ENCODE assay signal across 21 cellular contexts in the genomic region with DNA sequence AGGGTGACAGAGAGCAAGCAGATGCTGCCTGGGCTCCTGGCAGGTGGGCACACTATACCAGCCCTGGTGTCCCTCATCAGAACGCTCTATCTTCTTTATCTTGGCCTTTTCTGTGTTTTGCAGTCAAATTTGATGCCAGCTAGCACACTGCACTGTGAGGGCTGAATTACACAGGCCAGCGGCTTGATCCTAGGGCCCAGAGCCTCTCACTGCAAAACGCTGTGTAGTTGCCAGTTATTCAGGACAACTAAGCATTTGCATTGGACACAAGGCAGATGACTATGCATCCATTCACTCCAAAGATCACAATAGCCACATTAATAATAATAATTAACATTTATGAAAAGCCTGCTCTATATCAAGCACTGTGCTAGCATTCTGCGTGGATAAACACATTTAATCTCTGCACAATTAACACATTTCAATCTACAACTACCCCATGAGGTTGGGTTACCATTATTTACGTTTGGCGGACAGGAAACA.
"Had no signal": no experiment of that assay in that cellular context is flagged by ENCODE, and none has a peak within 500 bp of the region (broad histone marks: within the 10 kb centered on the region; RNA-seq: fewer than 3 reads in every experiment).

No MANE protein-coding gene starts in this region.

- H3K27me3 Mint-ChIP-seq: activated CD4-positive, alpha-beta memory T cell treated with anti-CD3 and anti-CD28 coated beads, Interleukin-2, amount 10 ng/mL, durations not matched to agents 7 days and 5 days; activated naive CD4-positive, alpha-beta T cell treated with anti-CD3 and anti-CD28 coated beads, Interleukin-2, amount 50 U/mL, for 24 hours; type B pancreatic cell had no signal

- H3K27ac Mint-ChIP-seq: activated CD4-positive, alpha-beta memory T cell treated with anti-CD3 and anti-CD28 coated beads, Interleukin-2, amount 10 ng/mL, durations not matched to agents 7 days and 5 days; activated naive CD4-positive, alpha-beta T cell treated with anti-CD3 and anti-CD28 coated beads, Interleukin-2, amount 50 U/mL, for 24 hours; nephron progenitor cell; stimulated activated naive B cell treated with anti-CD40 and anti-IgM and Interleukin-4, amounts not matched to agents 10 μg/mL and 1 μg/mL and 100 μg/mL, for 72 hours; type B pancreatic cell had no signal

- ATAC-seq: activated T-cell treated with anti-CD3 and anti-CD28 coated beads, Interleukin-2, amount 50 U/mL, for 4 hours; body of pancreas; gastroesophageal sphincter; left lung; SK-N-SH treated with all-trans-retinoic acid at 6 μM for 48 hours; stimulated activated naive B cell treated with anti-CD40 and anti-IgM and Interleukin-4, amounts not matched to agents 10 μg/mL and 1 μg/mL and 100 μg/mL, for 72 hours had no signal

- H3K9me3 ChIP-seq: body of pancreas, left lung, suprapubic skin had no signal

- H3K4me3 Mint-ChIP-seq: activated CD4-positive, alpha-beta memory T cell treated with anti-CD3 and anti-CD28 coated beads, Interleukin-2, amount 10 ng/mL, durations not matched to agents 7 days and 5 days; activated naive CD4-positive, alpha-beta T cell treated with anti-CD3 and anti-CD28 coated beads, Interleukin-2, amount 50 U/mL, for 24 hours; activated T-cell treated with anti-CD3 and anti-CD28 coated beads, Interleukin-2, amount 50 U/mL, for 4 hours; central memory CD8-positive, alpha-beta T cell; nephron progenitor cell; stimulated activated naive B cell treated with anti-CD40 and anti-IgM and Interleukin-4, amounts not matched to agents 10 μg/mL and 1 μg/mL and 100 μg/mL, for 72 hours; type B pancreatic cell had no signal

- H3K27me3 ChIP-seq: body of pancreas, left lung had no signal

- H3K4me1 Mint-ChIP-seq: activated CD4-positive, alpha-beta memory T cell treated with anti-CD3 and anti-CD28 coated beads, Interleukin-2, amount 10 ng/mL, durations not matched to agents 7 days and 5 days; activated naive CD4-positive, alpha-beta T cell treated with anti-CD3 and anti-CD28 coated beads, Interleukin-2, amount 50 U/mL, for 24 hours; central memory CD8-positive, alpha-beta T cell; stimulated activated naive B cell treated with anti-CD40 and anti-IgM and Interleukin-4, amounts not matched to agents 10 μg/mL and 1 μg/mL and 100 μg/mL, for 72 hours had no signal

- H3K36me3 Mint-ChIP-seq: activated naive CD4-positive, alpha-beta T cell treated with anti-CD3 and anti-CD28 coated beads, Interleukin-2, amount 50 U/mL, for 24 hours; stimulated activated naive B cell treated with anti-CD40 and anti-IgM and Interleukin-4, amounts not matched to agents 10 μg/mL and 1 μg/mL and 100 μg/mL, for 72 hours; type B pancreatic cell had no signal

- H3K27ac ChIP-seq: body of pancreas, gastroesophageal sphincter, left lung, suprapubic skin had no signal

- DNase-seq: activated CD4-positive, alpha-beta memory T cell treated with anti-CD3 and anti-CD28 coated beads, Interleukin-2, amount 10 ng/mL, durations not matched to agents 7 days and 5 days; activated CD4-positive, alpha-beta T cell treated with anti-CD3 and anti-CD28 coated beads for 1 hour; activated effector memory CD4-positive, alpha-beta T cell treated with Interleukin-2 at 50 U/mL for 16 hours; activated T-cell treated with anti-CD3 and anti-CD28 coated beads, Interleukin-2, amount 50 U/mL, for 4 hours; body of pancreas; erythroblast; islet precursor cell; left lung; mesenchymal stem cell; nephron progenitor cell; Right ventricle myocardium superior; stimulated activated CD4-positive, alpha-beta T cell treated with anti-CD3 and anti-CD28 coated beads, Interleukin-4, amount 100 ng/mL, for 1 hour; stimulated activated naive B cell treated with anti-CD40 and anti-IgM and Interleukin-4, amounts not matched to agents 10 μg/mL and 1 μg/mL and 100 μg/mL, for 72 hours; T-helper 1 cell; T1000 had no signal

- H3K9me3 Mint-ChIP-seq: activated CD4-positive, alpha-beta memory T cell treated with anti-CD3 and anti-CD28 coated beads, Interleukin-2, amount 10 ng/mL, durations not matched to agents 7 days and 5 days; activated naive CD4-positive, alpha-beta T cell treated with anti-CD3 and anti-CD28 coated beads, Interleukin-2, amount 50 U/mL, for 24 hours; activated T-cell treated with anti-CD3 and anti-CD28 coated beads, Interleukin-2, amount 50 U/mL, for 4 hours; central memory CD8-positive, alpha-beta T cell; stimulated activated naive B cell treated with anti-CD40 and anti-IgM and Interleukin-4, amounts not matched to agents 10 μg/mL and 1 μg/mL and 100 μg/mL, for 72 hours; type B pancreatic cell had no signal
